ENCODE assay signal across 1 cellular context in the genomic region with DNA sequence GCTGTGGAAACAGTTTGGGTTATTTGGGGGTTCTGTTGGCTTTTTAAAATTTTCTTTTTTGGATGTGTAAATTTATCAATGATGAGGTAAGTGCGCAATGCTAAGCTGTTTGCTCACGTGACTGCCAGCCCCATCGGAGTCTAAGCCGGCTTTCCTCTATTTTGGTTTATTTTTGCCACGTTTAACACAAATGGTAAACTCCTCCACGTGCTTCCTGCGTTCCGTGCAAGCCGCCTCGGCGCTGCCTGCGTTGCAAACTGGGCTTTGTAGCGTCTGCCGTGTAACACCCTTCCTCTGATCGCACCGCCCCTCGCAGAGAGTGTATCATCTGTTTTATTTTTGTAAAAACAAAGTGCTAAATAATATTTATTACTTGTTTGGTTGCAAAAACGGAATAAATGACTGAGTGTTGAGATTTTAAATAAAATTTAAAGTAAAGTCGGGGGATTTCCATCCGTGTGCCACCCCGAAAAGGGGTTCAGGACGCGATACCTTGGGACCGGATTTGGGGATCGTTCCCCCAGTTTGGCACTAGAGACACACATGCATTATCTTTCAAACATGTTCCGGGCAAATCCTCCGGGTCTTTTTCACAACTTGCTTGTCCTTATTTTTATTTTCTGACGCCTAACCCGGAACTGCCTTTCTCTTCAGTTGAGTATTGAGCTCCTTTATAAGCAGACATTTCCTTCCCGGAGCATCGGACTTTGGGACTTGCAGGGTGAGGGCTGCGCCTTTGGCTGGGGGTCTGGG.
TF ChIP-seq lines count a peak whose summit lies in the region.

No MANE protein-coding gene starts in this region.

TF ChIP-seq in H1, 55 proteins besides CTCF, POLR2A, EP300 and RAD21 (continued from another document):
- TF ChIP-seq, protein P1, sequence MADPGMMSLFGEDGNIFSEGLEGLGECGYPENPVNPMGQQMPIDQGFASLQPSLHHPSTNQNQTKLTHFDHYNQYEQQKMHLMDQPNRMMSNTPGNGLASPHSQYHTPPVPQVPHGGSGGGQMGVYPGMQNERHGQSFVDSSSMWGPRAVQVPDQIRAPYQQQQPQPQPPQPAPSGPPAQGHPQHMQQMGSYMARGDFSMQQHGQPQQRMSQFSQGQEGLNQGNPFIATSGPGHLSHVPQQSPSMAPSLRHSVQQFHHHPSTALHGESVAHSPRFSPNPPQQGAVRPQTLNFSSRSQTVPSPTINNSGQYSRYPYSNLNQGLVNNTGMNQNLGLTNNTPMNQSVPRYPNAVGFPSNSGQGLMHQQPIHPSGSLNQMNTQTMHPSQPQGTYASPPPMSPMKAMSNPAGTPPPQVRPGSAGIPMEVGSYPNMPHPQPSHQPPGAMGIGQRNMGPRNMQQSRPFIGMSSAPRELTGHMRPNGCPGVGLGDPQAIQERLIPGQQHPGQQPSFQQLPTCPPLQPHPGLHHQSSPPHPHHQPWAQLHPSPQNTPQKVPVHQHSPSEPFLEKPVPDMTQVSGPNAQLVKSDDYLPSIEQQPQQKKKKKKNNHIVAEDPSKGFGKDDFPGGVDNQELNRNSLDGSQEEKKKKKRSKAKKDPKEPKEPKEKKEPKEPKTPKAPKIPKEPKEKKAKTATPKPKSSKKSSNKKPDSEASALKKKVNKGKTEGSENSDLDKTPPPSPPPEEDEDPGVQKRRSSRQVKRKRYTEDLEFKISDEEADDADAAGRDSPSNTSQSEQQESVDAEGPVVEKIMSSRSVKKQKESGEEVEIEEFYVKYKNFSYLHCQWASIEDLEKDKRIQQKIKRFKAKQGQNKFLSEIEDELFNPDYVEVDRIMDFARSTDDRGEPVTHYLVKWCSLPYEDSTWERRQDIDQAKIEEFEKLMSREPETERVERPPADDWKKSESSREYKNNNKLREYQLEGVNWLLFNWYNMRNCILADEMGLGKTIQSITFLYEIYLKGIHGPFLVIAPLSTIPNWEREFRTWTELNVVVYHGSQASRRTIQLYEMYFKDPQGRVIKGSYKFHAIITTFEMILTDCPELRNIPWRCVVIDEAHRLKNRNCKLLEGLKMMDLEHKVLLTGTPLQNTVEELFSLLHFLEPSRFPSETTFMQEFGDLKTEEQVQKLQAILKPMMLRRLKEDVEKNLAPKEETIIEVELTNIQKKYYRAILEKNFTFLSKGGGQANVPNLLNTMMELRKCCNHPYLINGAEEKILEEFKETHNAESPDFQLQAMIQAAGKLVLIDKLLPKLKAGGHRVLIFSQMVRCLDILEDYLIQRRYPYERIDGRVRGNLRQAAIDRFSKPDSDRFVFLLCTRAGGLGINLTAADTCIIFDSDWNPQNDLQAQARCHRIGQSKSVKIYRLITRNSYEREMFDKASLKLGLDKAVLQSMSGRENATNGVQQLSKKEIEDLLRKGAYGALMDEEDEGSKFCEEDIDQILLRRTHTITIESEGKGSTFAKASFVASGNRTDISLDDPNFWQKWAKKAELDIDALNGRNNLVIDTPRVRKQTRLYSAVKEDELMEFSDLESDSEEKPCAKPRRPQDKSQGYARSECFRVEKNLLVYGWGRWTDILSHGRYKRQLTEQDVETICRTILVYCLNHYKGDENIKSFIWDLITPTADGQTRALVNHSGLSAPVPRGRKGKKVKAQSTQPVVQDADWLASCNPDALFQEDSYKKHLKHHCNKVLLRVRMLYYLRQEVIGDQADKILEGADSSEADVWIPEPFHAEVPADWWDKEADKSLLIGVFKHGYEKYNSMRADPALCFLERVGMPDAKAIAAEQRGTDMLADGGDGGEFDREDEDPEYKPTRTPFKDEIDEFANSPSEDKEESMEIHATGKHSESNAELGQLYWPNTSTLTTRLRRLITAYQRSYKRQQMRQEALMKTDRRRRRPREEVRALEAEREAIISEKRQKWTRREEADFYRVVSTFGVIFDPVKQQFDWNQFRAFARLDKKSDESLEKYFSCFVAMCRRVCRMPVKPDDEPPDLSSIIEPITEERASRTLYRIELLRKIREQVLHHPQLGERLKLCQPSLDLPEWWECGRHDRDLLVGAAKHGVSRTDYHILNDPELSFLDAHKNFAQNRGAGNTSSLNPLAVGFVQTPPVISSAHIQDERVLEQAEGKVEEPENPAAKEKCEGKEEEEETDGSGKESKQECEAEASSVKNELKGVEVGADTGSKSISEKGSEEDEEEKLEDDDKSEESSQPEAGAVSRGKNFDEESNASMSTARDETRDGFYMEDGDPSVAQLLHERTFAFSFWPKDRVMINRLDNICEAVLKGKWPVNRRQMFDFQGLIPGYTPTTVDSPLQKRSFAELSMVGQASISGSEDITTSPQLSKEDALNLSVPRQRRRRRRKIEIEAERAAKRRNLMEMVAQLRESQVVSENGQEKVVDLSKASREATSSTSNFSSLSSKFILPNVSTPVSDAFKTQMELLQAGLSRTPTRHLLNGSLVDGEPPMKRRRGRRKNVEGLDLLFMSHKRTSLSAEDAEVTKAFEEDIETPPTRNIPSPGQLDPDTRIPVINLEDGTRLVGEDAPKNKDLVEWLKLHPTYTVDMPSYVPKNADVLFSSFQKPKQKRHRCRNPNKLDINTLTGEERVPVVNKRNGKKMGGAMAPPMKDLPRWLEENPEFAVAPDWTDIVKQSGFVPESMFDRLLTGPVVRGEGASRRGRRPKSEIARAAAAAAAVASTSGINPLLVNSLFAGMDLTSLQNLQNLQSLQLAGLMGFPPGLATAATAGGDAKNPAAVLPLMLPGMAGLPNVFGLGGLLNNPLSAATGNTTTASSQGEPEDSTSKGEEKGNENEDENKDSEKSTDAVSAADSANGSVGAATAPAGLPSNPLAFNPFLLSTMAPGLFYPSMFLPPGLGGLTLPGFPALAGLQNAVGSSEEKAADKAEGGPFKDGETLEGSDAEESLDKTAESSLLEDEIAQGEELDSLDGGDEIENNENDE (IDR thresholded peaks at IDR 0.05; ENCODE audit: insufficient replicate concordance, low read length), result no peak
- TF ChIP-seq SP1 (IDR thresholded peaks at IDR 0.05; ENCODE audit: low read depth, low read length), result 0 out of 2 replicates have a peak, but pooled peaks have one; percentile 21
- peak; percentile 0 for TF ChIP-seq EZH2 (IDR thresholded peaks at IDR 0.05; ENCODE audit: low read depth, low read length, severe bottlenecking)
- TF ChIP-seq MAFK (IDR thresholded peaks at IDR 0.05; ENCODE audit: low read depth, low read length), result no peak
